Comparison of ENCODE assay signal across 8 cellular contexts in genomic region chr3:146065573-146066006, GRCh38.
DNase-seq lines count a peak whose midpoint lies in the region; ATAC-seq, FAIRE-seq and TF ChIP-seq lines count a peak whose summit lies in the region.

No MANE protein-coding gene starts in this region.

- no peak overlapping the region for H3K4me3 Mint-ChIP-seq in activated CD8-positive, alpha-beta T cell treated with anti-CD3 and anti-CD28 coated beads for 36 hours

- no peaks in the 10 kb centered on the region for H3K9me3 Mint-ChIP-seq in activated CD8-positive, alpha-beta T cell treated with anti-CD3 and anti-CD28 coated beads for 36 hours

- H3K9me3 ChIP-seq in right atrium auricular region, result no peaks in the 10 kb centered on the region
- H3K9me3 ChIP-seq in right cardiac atrium (ENCODE audit: control insufficient read depth, low read length), result no peaks in the 10 kb centered on the region

- H3K27me3 ChIP-seq in right atrium auricular region (no peaks in the 10 kb centered on the region), right cardiac atrium (ENCODE audit: control insufficient read depth, insufficient read depth) (no peaks in the 10 kb centered on the region)

- ATAC-seq in right cardiac atrium (no peak), GM19463 (IDR thresholded peaks at IDR 0.05; ENCODE audit: unreplicated experiment) (no peak), GM21723 (IDR thresholded peaks at IDR 0.05; ENCODE audit: unreplicated experiment) (no peak)
- no peak for ATAC-seq in activated CD8-positive, alpha-beta T cell treated with anti-CD3 and anti-CD28 coated beads for 36 hours

- intact Hi-C loops in right cardiac atrium (cut with DNase I), result loop anchor here in 3 of 4 donors (2.0 to 10.0 kb wide), 5 partner anchors 119 to 519 kb away; no protein-coding TSS in a partner anchor
- intact Hi-C loops in activated CD8-positive, alpha-beta T cell treated with anti-CD3 and anti-CD28 coated beads for 36 hours (cut with micrococcal nuclease), result loop anchor here (10.0 kb wide), 1 partner anchor 119 kb away; no protein-coding TSS in a partner anchor

- DNase-seq in right atrium auricular region (ENCODE audit: low spot score) (no peak), right cardiac atrium (no peak), NAMALWA (ENCODE audit: low spot score) (peak; percentile 74), GM19240 (ENCODE audit: insufficient read length, low spot score) (no peak)
- peak; percentile 23 for DNase-seq in activated CD8-positive, alpha-beta T cell treated with anti-CD3 and anti-CD28 coated beads for 36 hours

- no peaks in the 10 kb centered on the region for H3K36me3 ChIP-seq in right atrium auricular region

- H3K4me3 ChIP-seq in right atrium auricular region, result no peak overlapping the region
- no peak overlapping the region for H3K4me3 ChIP-seq in right cardiac atrium (ENCODE audit: low read length)

- H3K27ac ChIP-seq in right atrium auricular region (no peak overlapping the region), right cardiac atrium (ENCODE audit: low read length) (no peak overlapping the region)

- H3K4me1 ChIP-seq in right atrium auricular region, result no peaks in the 10 kb centered on the region
- H3K4me1 ChIP-seq in right cardiac atrium (ENCODE audit: control insufficient read depth, insufficient read depth, low read length), result no peaks in the 10 kb centered on the region

- H3K27me3 Mint-ChIP-seq in activated CD8-positive, alpha-beta T cell treated with anti-CD3 and anti-CD28 coated beads for 36 hours, result no peaks in the 10 kb centered on the region

- peak; percentile 100 for FAIRE-seq in islet of Langerhans (lab: Jason Lieb, UNC)

- 37% methylated on average over 2 of the region's 2 CpGs for WGBS in right cardiac atrium

- peak; percentile 58 to 79 for TF ChIP-seq CTCF in right atrium auricular region (IDR thresholded peaks at IDR 0.05)
- peak; percentile 82 for TF ChIP-seq CTCF in activated CD8-positive, alpha-beta T cell treated with anti-CD3 and anti-CD28 coated beads for 36 hours (IDR thresholded peaks at IDR 0.05)

- POLR2A ChIA-PET in activated CD8-positive, alpha-beta T cell treated with anti-CD3 and anti-CD28 coated beads for 36 hours (lab: Charles Lee), result no interaction called here

- CTCF ChIA-PET in activated CD8-positive, alpha-beta T cell treated with anti-CD3 and anti-CD28 coated beads for 36 hours (lab: Charles Lee), result interaction anchor here (0.9 to 2.9 kb wide), 13 partner anchors 10 to 576 kb away, joined by 3 to 40 read pairs (median 5); partner anchors contain the start of gene PLOD2

- no peak overlapping the region for H3K27ac Mint-ChIP-seq in activated CD8-positive, alpha-beta T cell treated with anti-CD3 and anti-CD28 coated beads for 36 hours

- H3K36me3 Mint-ChIP-seq in activated CD8-positive, alpha-beta T cell treated with anti-CD3 and anti-CD28 coated beads for 36 hours (ENCODE audit: low read depth), result no peaks in the 10 kb centered on the region

- no peaks in the 10 kb centered on the region for H3K4me1 Mint-ChIP-seq in activated CD8-positive, alpha-beta T cell treated with anti-CD3 and anti-CD28 coated beads for 36 hours (ENCODE audit: low read depth)

Comparison
In these comparisons a context has a peak if more than half of its experiments do, and no peak if none do; other contexts are left out.
1. DNase-seq: peak in NAMALWA (single experiment) and activated CD8-positive, alpha-beta T cell treated with anti-CD3 and anti-CD28 coated beads for 36 hours (single experiment); none in right atrium auricular region (single experiment), right cardiac atrium (0 of 3) and GM19240 (single experiment).